1 cellular context compared by ENCODE assay signal in the genomic region with DNA sequence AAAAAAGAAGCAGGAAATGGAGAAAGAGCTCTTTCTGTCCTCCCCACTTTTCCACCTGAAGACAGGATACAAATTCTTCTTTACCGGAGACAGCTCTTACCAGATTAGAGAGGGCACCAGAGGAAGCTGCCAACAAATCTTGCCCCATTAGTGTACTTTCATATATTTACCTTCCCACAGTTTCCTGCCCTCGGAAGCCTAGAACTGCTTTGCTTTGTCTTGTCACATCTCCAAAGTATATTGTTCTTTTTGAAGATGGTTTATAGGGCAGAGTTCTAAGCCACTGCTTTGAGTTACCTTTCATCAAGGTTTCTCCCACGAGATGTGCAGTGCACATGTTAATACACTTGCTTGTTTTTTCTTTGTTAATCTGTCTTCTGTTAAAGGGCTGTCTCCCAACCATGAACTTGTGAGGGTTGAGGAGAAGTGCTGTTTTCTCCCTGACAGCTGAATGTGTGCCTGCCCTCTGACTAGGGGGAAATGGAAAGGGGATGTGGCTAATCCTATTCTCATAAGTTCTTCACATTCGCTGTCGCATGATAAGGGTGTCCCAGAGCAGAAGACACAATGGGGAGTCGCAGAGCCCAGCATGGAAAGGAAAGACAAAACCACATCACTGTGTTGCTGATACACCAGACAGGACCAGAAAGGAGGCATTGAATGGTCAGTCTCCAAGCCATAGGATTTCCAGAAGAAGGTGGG.
TF ChIP-seq lines count a peak whose summit lies in the region.

No MANE protein-coding gene starts in this region.

TF ChIP-seq in GM12878, 131 proteins besides CTCF, POLR2A, EP300 and RAD21:
- TF ChIP-seq SPI1 (IDR thresholded peaks at IDR 0.05; ENCODE audit: borderline replicate concordance, insufficient read depth, low read depth, low read length) (peak; percentile 25; the same call in 1 of the 2 replicates), GABPA (IDR thresholded peaks at IDR 0.05; ENCODE audit: low read depth) (no peak), WRNIP1 (IDR thresholded peaks at IDR 0.05; ENCODE audit: borderline replicate concordance, low read depth, low read length) (no peak)
